ENCODE assay signal across 23 cellular contexts in genomic region chr3:46676601-46677071, GRCh38. TPM values are rescaled to one million over a fixed set of nuclear protein-coding genes. Genes with fewer than 3 reads are reported as not detected.
"Had no signal": no experiment of that assay in that cellular context is flagged by ENCODE, and none has a peak within 500 bp of the region (broad histone marks: within the 10 kb centered on the region; RNA-seq: fewer than 3 reads in every experiment).

No MANE protein-coding gene starts in this region.

- H3K4me1 Mint-ChIP-seq: WTC11 had no signal

- H3K9me3 ChIP-seq: esophagus squamous epithelium had no signal

- H3K27ac Mint-ChIP-seq: activated CD8-positive, alpha-beta T cell treated with anti-CD3 and anti-CD28 coated beads, Interleukin-2, amount 10 ng/mL, durations not matched to agents 7 days and 5 days; activated naive CD4-positive, alpha-beta T cell treated with anti-CD3 and anti-CD28 coated beads, Interleukin-2, amount 50 U/mL, for 72 hours; activated T-cell treated with anti-CD3 and anti-CD28 coated beads, Interleukin-2, amount 50 U/mL, for 72 hours; WTC11 had no signal

- H3K27me3 ChIP-seq: esophagus squamous epithelium had no signal

- H3K9me3 Mint-ChIP-seq: activated naive CD4-positive, alpha-beta T cell treated with anti-CD3 and anti-CD28 coated beads, Interleukin-2, amount 50 U/mL, for 72 hours; activated T-cell treated with anti-CD3 and anti-CD28 coated beads, Interleukin-2, amount 50 U/mL, for 72 hours; nephron progenitor cell had no signal

- H3K36me3 Mint-ChIP-seq: activated naive CD4-positive, alpha-beta T cell treated with anti-CD3 and anti-CD28 coated beads, Interleukin-2, amount 50 U/mL, for 72 hours had no signal

- H3K4me3 ChIP-seq: coronary artery, esophagus squamous epithelium had no signal

- DNase-seq: activated CD4-positive, alpha-beta T cell treated with anti-CD3 and anti-CD28 coated beads for 48 hours; activated CD8-positive, alpha-beta memory T cell treated with anti-CD3 and anti-CD28 coated beads, Interleukin-2, amount 50 U/mL, for 4 hours; activated CD8-positive, alpha-beta T cell treated with anti-CD3 and anti-CD28 coated beads, Interleukin-2, amount 10 ng/mL, durations not matched to agents 7 days and 5 days; activated gamma-delta T cell; activated T-cell treated with anti-CD3 and anti-CD28 coated beads, Interleukin-2, amount 50 U/mL, for 72 hours; central memory CD4-positive, alpha-beta T cell; effector CD8-positive, alpha-beta T cell; esophagus squamous epithelium; mesendoderm; stimulated activated CD4-positive, alpha-beta T cell treated with anti-CD3 and anti-CD28 coated beads, Interleukin-4, amount 100 ng/mL, for 24 hours; stimulated activated naive CD4-positive, alpha-beta T cell treated with Interleukin-2 at 50 U/mL for 16 hours; SW 1271; trophoblast cell had no signal

- H3K4me3 Mint-ChIP-seq: activated CD8-positive, alpha-beta T cell treated with anti-CD3 and anti-CD28 coated beads, Interleukin-2, amount 10 ng/mL, durations not matched to agents 7 days and 5 days; activated T-cell treated with anti-CD3 and anti-CD28 coated beads, Interleukin-2, amount 50 U/mL, for 72 hours; nephron progenitor cell; WTC11 had no signal

- H3K27ac ChIP-seq: coronary artery had no signal

- ATAC-seq: activated CD8-positive, alpha-beta T cell treated with anti-CD3 and anti-CD28 coated beads, Interleukin-2, amount 10 ng/mL, durations not matched to agents 7 days and 5 days; activated naive CD4-positive, alpha-beta T cell treated with anti-CD3 and anti-CD28 coated beads, Interleukin-2, amount 50 U/mL, for 72 hours; activated T-cell treated with anti-CD3 and anti-CD28 coated beads, Interleukin-2, amount 50 U/mL, for 72 hours; WTC11 had no signal

RNA-seq across cellular contexts. Expression of gene TMIE, which starts 24.6 kb away (rescaled TPM):
- total RNA-seq: fibroblast of villous mesenchyme; osteocyte; T-helper 2 cell treated with Interferon-gamma antibody and Interleukin-4, amounts not matched to agents 100 ng/mL and 5 ng/mL, for 36 hours had no signal

RNA-seq across cellular contexts. Expression of gene PRSS50, which starts 41.0 kb away (rescaled TPM):
- total RNA-seq: activated CD8-positive, alpha-beta T cell treated with anti-CD3 and anti-CD28 coated beads, Interleukin-2, amount 10 ng/mL, durations not matched to agents 7 days and 5 days; activated naive CD4-positive, alpha-beta T cell treated with anti-CD3 and anti-CD28 coated beads, Interleukin-2, amount 50 U/mL, for 72 hours; endothelial cell of umbilical vein; fibroblast of villous mesenchyme; osteocyte; pulmonary artery endothelial cell; skeletal muscle tissue; T-helper 2 cell treated with Interferon-gamma antibody and Interleukin-4, amounts not matched to agents 100 ng/mL and 5 ng/mL, for 36 hours had no signal
- polyA plus RNA-seq: endothelial cell of umbilical vein had no signal
